Comparison of ENCODE assay signal across 28 cellular contexts in the genomic region with DNA sequence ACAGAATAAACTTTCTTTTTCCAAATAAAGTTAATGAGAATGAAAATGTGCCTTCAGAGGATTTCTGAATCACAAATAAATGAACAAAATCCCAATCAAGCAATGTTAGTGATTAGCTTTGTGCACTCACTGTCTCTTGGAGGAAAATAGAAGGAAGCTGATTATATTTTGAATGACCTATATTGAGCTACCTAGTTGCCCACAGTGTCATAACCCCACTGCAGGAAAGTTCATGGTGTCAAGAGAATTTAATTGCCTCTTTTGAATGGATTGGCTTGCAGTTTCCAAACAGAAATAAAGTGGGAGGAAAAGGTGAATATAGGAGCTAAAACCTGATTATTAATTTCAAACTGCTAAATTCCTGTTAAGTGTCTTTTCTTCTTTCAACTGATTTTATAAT.
"Had no signal": no experiment of that assay in that cellular context is flagged by ENCODE, and none has a peak within 500 bp of the region (broad histone marks: within the 10 kb centered on the region; RNA-seq: fewer than 3 reads in every experiment).

No MANE protein-coding gene starts in this region.

- H3K4me3 ChIP-seq: adrenal gland, body of pancreas, coronary artery, dorsolateral prefrontal cortex had no signal

- H3K36me3 ChIP-seq: adrenal gland, WERI-Rb-1 had no signal

- H3K27ac ChIP-seq: adrenal gland, body of pancreas, coronary artery, dorsolateral prefrontal cortex, WERI-Rb-1 had no signal

- DNase-seq: activated B cell treated with CpG ODN at 0.5 μM for 24 hours; activated CD4-positive, alpha-beta T cell treated with anti-CD3 and anti-CD28 coated beads for 48 hours; activated CD4-positive, alpha-beta T cell treated with anti-CD3 and anti-CD28 coated beads, Interleukin-2, amount 50 U/mL, for 1 hour; activated CD4-positive, alpha-beta T cell treated with anti-CD3 and anti-CD28 coated beads, Interleukin-2, amount 50 U/mL, for 48 hours; activated CD8-positive, alpha-beta memory T cell treated with anti-CD3 and anti-CD28 coated beads, Interleukin-2, amount 10 ng/mL, durations not matched to agents 7 days and 5 days; activated CD8-positive, alpha-beta memory T cell treated with anti-CD3 and anti-CD28 coated beads, Interleukin-2, amount 50 U/mL, for 4 hours; activated CD8-positive, alpha-beta T cell treated with anti-CD3 and anti-CD28 coated beads for 36 hours; activated effector memory CD4-positive, alpha-beta T cell treated with anti-CD3 and anti-CD28 coated beads, Interleukin-2, amount 50 U/mL, for 16 hours; activated naive CD4-positive, alpha-beta T cell treated with anti-CD3 and anti-CD28 coated beads for 36 hours; activated naive CD8-positive, alpha-beta T cell treated with anti-CD3 and anti-CD28 coated beads for 36 hours; activated naive CD8-positive, alpha-beta T cell treated with anti-CD3 and anti-CD28 coated beads, Interleukin-2, amount 50 U/mL, for 24 hours; activated T-cell treated with anti-CD3 and anti-CD28 coated beads, Interleukin-2, amount 50 U/mL, for 1 hour; activated T-cell treated with anti-CD3 and anti-CD28 coated beads, Interleukin-2, amount 50 U/mL, for 48 hours; adrenal gland; amygdala; aorta; body of pancreas; dorsolateral prefrontal cortex; effector memory CD4-positive, alpha-beta T cell; endodermal cell; foreskin fibroblast; T-helper 1 cell; T-helper 17 cell; T1000; WERI-Rb-1 had no signal

- H3K4me1 ChIP-seq: adrenal gland, body of pancreas had no signal

- H3K27me3 ChIP-seq: adrenal gland, body of pancreas, dorsolateral prefrontal cortex had no signal

- ATAC-seq: activated CD4-positive, CD25-positive, alpha-beta regulatory T cell treated with anti-CD3 and anti-CD28 coated beads, Interleukin-2, amount 50 U/mL, for 24 hours; activated CD8-positive, alpha-beta memory T cell treated with anti-CD3 and anti-CD28 coated beads, Interleukin-2, amount 10 ng/mL, durations not matched to agents 7 days and 5 days; activated CD8-positive, alpha-beta T cell treated with anti-CD3 and anti-CD28 coated beads for 36 hours; activated naive CD8-positive, alpha-beta T cell treated with anti-CD3 and anti-CD28 coated beads, Interleukin-2, amount 50 U/mL, for 24 hours; body of pancreas; esophagus mucosa; T-helper 17 cell had no signal

- H3K9me3 ChIP-seq: adrenal gland, body of pancreas had no signal
